ENCODE assay signal across 8 cellular contexts in genomic region chr7:75914169-75914654, GRCh38. TPM values are rescaled to one million over a fixed set of nuclear protein-coding genes. Genes with fewer than 3 reads are reported as not detected.
DNase-seq lines count a peak whose midpoint lies in the region; ATAC-seq and TF ChIP-seq lines count a peak whose summit lies in the region.

No MANE protein-coding gene starts in this region.

- DNase-seq in foreskin fibroblast (no peak), skeletal muscle cell (ENCODE audit: low read depth) (no peak), H4 (ENCODE audit: low spot score) (no peak), NCI-H774 (lab: John Stamatoyannopoulos, UW) (no peak)

- no peak for TF ChIP-seq CTCF in foreskin fibroblast (IDR thresholded peaks at IDR 0.05; ENCODE audit: low read depth, low read length)

- ATAC-seq in GM19455 (IDR thresholded peaks at IDR 0.05; ENCODE audit: unreplicated experiment) = peak; percentile 4
- peak; percentile 38 for ATAC-seq in SK-N-SH treated with all-trans-retinoic acid at 6 μM for 48 hours
- ATAC-seq in GM21723 (IDR thresholded peaks at IDR 0.05; ENCODE audit: unreplicated experiment) = no peak
- no peak for ATAC-seq in HG03432 (IDR thresholded peaks at IDR 0.05; ENCODE audit: unreplicated experiment)

- H3K4me3 ChIP-seq in foreskin fibroblast (ENCODE audit: low read depth in 1 of 2, low read length in 2 of 2) = peak overlapping the region; percentile 63 to 95
- peak overlapping the region; percentile 83 for H3K4me3 ChIP-seq in skeletal muscle cell (ENCODE audit: low read depth, low read length)

TF ChIP-seq in SK-N-SH treated with all-trans-retinoic acid at 6 μM for 48 hours, 23 proteins besides CTCF, POLR2A, EP300 and RAD21:
- TF ChIP-seq TSHZ2 (CRISPR knock-in tag; IDR thresholded peaks at IDR 0.05) (no peak; the same call in 1 of the 2 replicates), ZFP3 (CRISPR knock-in tag; IDR thresholded peaks at IDR 0.05) (no peak), POU6F1 (CRISPR knock-in tag; IDR thresholded peaks at IDR 0.05; ENCODE audit: borderline replicate concordance, low read depth) (no peak), CREB5 (CRISPR knock-in tag; IDR thresholded peaks at IDR 0.05; ENCODE audit: low read depth) (no peak), ESRRG (CRISPR knock-in tag; IDR thresholded peaks at IDR 0.05) (no peak)
TF ChIP-seq in SK-N-SH treated with all-trans-retinoic acid at 6 μM for 48 hours: peak in this region for 0.

RNA-seq across cellular contexts. Expression of gene POR, which starts 0.7 kb away (rescaled TPM):
- 118 and 121 TPM in 2 replicates for total RNA-seq in H4 (2014; rRNA removed; shearing (Covaris generic))

RNA-seq across cellular contexts. Expression of gene RHBDD2, which starts 35.4 kb away (rescaled TPM):
- 67.3 and 96.3 TPM in 2 replicates for total RNA-seq in H4 (2014; rRNA removed; shearing (Covaris generic))

Comparison
In these comparisons a context has a peak if more than half of its experiments do, and no peak if none do; other contexts are left out.
1. ATAC-seq: peak in GM19455 (single experiment) and SK-N-SH treated with all-trans-retinoic acid at 6 μM for 48 hours (single experiment); none in GM21723 (single experiment) and HG03432 (single experiment).